ENCODE assay signal across 12 cellular contexts in genomic region chr2:230759481-230760191, GRCh38. TPM values are rescaled to one million over a fixed set of nuclear protein-coding genes. Genes with fewer than 3 reads are reported as not detected.
DNase-seq lines count a peak whose midpoint lies in the region; ATAC-seq and TF ChIP-seq lines count a peak whose summit lies in the region.
"Had no signal": no experiment of that assay in that cellular context is flagged by ENCODE, and none has a peak within 500 bp of the region (broad histone marks: within the 10 kb centered on the region; RNA-seq: fewer than 3 reads in every experiment).

No MANE protein-coding gene starts in this region.

- H3K9ac ChIP-seq in HUES48 (ENCODE audit: low read depth, low read length): no peak overlapping the region

- H3K4me2 ChIP-seq in osteoblast (ENCODE audit: insufficient read depth, low read length): peak overlapping the region; percentile 36

- H3K4me1 ChIP-seq in HUES48 (ENCODE audit: control insufficient read depth, insufficient read depth, low read length) (peaks cover 26% of the 10 kb centered on the region), breast epithelium (peaks cover 0 to 5% of the 10 kb centered on the region in 2 donors), osteoblast (ENCODE audit: insufficient read depth, low read length) (peaks cover 33% of the 10 kb centered on the region)

- H3K36me3 ChIP-seq in HUES48 (ENCODE audit: control insufficient read depth, insufficient read depth, low read length) (peaks cover 12% of the 10 kb centered on the region), breast epithelium (no peaks in the 10 kb centered on the region), osteoblast (ENCODE audit: insufficient read depth, low read length) (peaks cover 13% of the 10 kb centered on the region), H7 (replicated peaks; ENCODE audit: control insufficient read depth, insufficient read depth, low read length) (no peaks in the 10 kb centered on the region; the same call in 1 of the 2 replicates), MG63 (peaks cover 47% of the 10 kb centered on the region)

- no peak overlapping the region for H2AFZ ChIP-seq in osteoblast (ENCODE audit: low read length)

- peak overlapping the region; percentile 8 to 84 for H3K4me3 Mint-ChIP-seq in CD14-positive monocyte

- DNase-seq in CD14-positive monocyte (ENCODE audit: low spot score) (no peak), breast epithelium (ENCODE audit: low spot score in 2 of 2) (no peak), osteoblast (ENCODE audit: insufficient read length, low spot score, missing footprints) (no peak), H7 (no peak), MG63 (no peak), 8988T (no peak)
- DNase-seq: dermis blood vessel endothelial cell, left cardiac atrium, NCI-H1417, NCI-H82 had no signal

- H3K9me3 Mint-ChIP-seq in CD14-positive monocyte: peaks cover 0 to 1% (median 0%) of the 10 kb centered on the region in 7 donors

- ATAC-seq in GM18505 (IDR thresholded peaks at IDR 0.05; ENCODE audit: unreplicated experiment): no peak

- peaks cover 59% of the 10 kb centered on the region for H3K4me1 Mint-ChIP-seq in CD14-positive monocyte

- peaks cover 0 to 2% (median 0%) of the 10 kb centered on the region in 3 donors for H3K27me3 Mint-ChIP-seq in CD14-positive monocyte (ENCODE audit: low read depth in 3 of 3)

- peak overlapping the region; percentile 1 for H3K27ac ChIP-seq in HUES48 (ENCODE audit: low read depth, low read length)
- peak overlapping the region; percentile 64 to 75 for H3K27ac ChIP-seq in breast epithelium
- H3K27ac ChIP-seq in osteoblast (ENCODE audit: low read depth, low read length): peak overlapping the region; percentile 62

- peaks cover 26% of the 10 kb centered on the region for H4K20me1 ChIP-seq in osteoblast (ENCODE audit: insufficient read depth, low read length)

- H3K9me3 ChIP-seq in HUES48 (ENCODE audit: control insufficient read depth, insufficient read depth, low read length) (no peaks in the 10 kb centered on the region), breast epithelium (no peaks in the 10 kb centered on the region), osteoblast (ENCODE audit: low read depth, low read length) (no peaks in the 10 kb centered on the region), MG63 (no peaks in the 10 kb centered on the region)

- H3K79me2 ChIP-seq in osteoblast (ENCODE audit: insufficient read depth, low read length): peaks cover 68% of the 10 kb centered on the region

- H3K4me3 ChIP-seq in HUES48 (ENCODE audit: low read depth, low read length): no peak overlapping the region
- H3K4me3 ChIP-seq in breast epithelium: peak overlapping the region in 1 of 3 donors; percentile 20
- H3K4me3 ChIP-seq in osteoblast (ENCODE audit: insufficient read depth, low read length): no peak overlapping the region
- no peak overlapping the region for H3K4me3 ChIP-seq in H7 (ENCODE audit: insufficient read depth, low read depth, low read length)
- H3K4me3 ChIP-seq in MG63: no peak overlapping the region

- H3K27me3 ChIP-seq in HUES48 (ENCODE audit: control insufficient read depth, insufficient read depth, low read length) (no peaks in the 10 kb centered on the region), breast epithelium (no peaks in the 10 kb centered on the region), osteoblast (ENCODE audit: insufficient read depth, low read length) (no peaks in the 10 kb centered on the region), H7 (ENCODE audit: control insufficient read depth, insufficient read depth, low read length) (no peaks in the 10 kb centered on the region), MG63 (no peaks in the 10 kb centered on the region)

- intact Hi-C loops in CD14-positive monocyte (cut with micrococcal nuclease) (no loop called here), breast epithelium (cut with DNase I; ENCODE audit: low total_unique reads) (no loop called here)

- peaks cover 39 to 40% of the 10 kb centered on the region in 2 donors for H3K36me3 Mint-ChIP-seq in CD14-positive monocyte

- TF ChIP-seq CTCF in CD14-positive monocyte (IDR thresholded peaks at IDR 0.05) (no peak), breast epithelium (IDR thresholded peaks at IDR 0.05) (no peak), osteoblast (IDR thresholded peaks at IDR 0.05; ENCODE audit: extremely low read depth, low read depth, low read length) (no peak)

- peak overlapping the region in 4 of 7 donors; percentile 5 to 72 (median 66) for H3K27ac Mint-ChIP-seq in CD14-positive monocyte

- TF ChIP-seq POLR2A in breast epithelium (IDR thresholded peaks at IDR 0.05) (no peak), GM18505 (IDR thresholded peaks at IDR 0.05; ENCODE audit: borderline replicate concordance, extremely low read depth, insufficient read depth, insufficient read length) (no peak)

RNA-seq across cellular contexts. Expression of gene CAB39, which starts 47.0 kb away (rescaled TPM):
- 10 to 100 TPM; 33.1 to 38.3 TPM for polyA plus RNA-seq in CD14-positive monocyte
- total RNA-seq in breast epithelium: 10 to 100 TPM; 79.0 to 85.9 (median 83.4) TPM
- 53.2 and 56.6 TPM in 2 replicates for total RNA-seq in osteoblast
- 39.3 and 47.7 TPM in 2 replicates for total RNA-seq in H7 (2014; rRNA removed; shearing (Covaris generic))
- total RNA-seq in MG63 (2014; rRNA removed; shearing (Covaris generic); ENCODE audit: low replicate concordance): 31.8 and 34.2 TPM in 2 replicates

Comparison
In these comparisons a context has a peak if more than half of its experiments do, and no peak if none do; other contexts are left out.
1. H3K27ac ChIP-seq: peak in every context shown above with its lines; median percentile 70 in breast epithelium; 62 in osteoblast; 1 in HUES48.